Comparison of ENCODE assay signal across 22 cellular contexts in the genomic region with DNA sequence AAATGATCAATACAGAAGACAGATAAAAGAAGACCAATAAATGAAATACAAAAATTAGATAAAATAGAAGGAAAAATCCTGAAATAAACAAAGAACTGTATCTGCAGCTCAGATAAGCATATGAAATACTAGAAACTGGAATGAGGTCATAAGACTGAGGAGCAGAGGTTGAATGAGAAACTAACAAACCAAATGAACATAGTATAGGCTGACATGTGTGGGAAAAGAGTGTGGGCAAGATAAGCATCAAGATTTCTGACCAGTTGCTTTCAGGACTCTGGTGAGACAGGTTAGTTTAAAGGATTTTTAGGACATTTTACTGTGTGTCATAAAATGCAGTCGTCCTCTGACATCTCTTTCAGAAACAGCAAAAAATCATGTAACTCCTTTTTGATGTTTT.
"Had no signal": no experiment of that assay in that cellular context is flagged by ENCODE, and none has a peak within 500 bp of the region (broad histone marks: within the 10 kb centered on the region; RNA-seq: fewer than 3 reads in every experiment).

No MANE protein-coding gene starts in this region.

- H3K27ac ChIP-seq: HL-60, KMS-11, RWPE1 had no signal

- H3K36me3 Mint-ChIP-seq: IgD-negative memory B cell, T-cell had no signal

- H3K4me2 ChIP-seq: KMS-11, SK-N-SH had no signal

- H3K4me3 ChIP-seq: K562 had no signal

- H3K9ac ChIP-seq: KMS-11, SK-N-SH had no signal

- ATAC-seq: K562, T-cell had no signal

- H3K9me3 Mint-ChIP-seq: IgD-negative memory B cell had no signal

- H3K4me3 Mint-ChIP-seq: IgD-negative memory B cell, T-cell had no signal

- DNase-seq: MM.1S; NCI-H1092 treated with DMSO at 0.1 percent for 48 hours; NCI-H1436; NCI-H187; NCI-H2029; NCI-H2081 treated with DMSO at 0.1 percent for 48 hours; NCI-H2171; NCI-H226; NCI-H446; NCI-H510A; NCI-H524 treated with DMSO at 0.1 percent for 48 hours; NCI-H774; NK-92 treated with Interleukin-12 subunit alpha and Interleukin-12 subunit beta, amount 100 ng/mL, for 24 hours; SHP77; SK-N-SH; SW 1271; T-cell had no signal

- H3K9me3 ChIP-seq: SK-N-SH had no signal

- H3K27me3 Mint-ChIP-seq: IgD-negative memory B cell, T-cell had no signal

- H3K4me1 Mint-ChIP-seq: IgD-negative memory B cell, T-cell had no signal
